1 cellular context compared by ENCODE assay signal in genomic region chr9:35749515-35750255, GRCh38.
TF ChIP-seq lines count a peak whose summit lies in the region.

No MANE protein-coding gene starts in this region.

TF ChIP-seq in GM23338, 12 proteins besides CTCF, POLR2A, EP300 and RAD21 (continued from another document):
- TF ChIP-seq ZNF462 (CRISPR knock-in tag; IDR thresholded peaks at IDR 0.05) (no peak), EZH2phosphoT487 (IDR thresholded peaks at IDR 0.05; ENCODE audit: unreplicated experiment) (no peak), ZNF331 (CRISPR knock-in tag; IDR thresholded peaks at IDR 0.05; ENCODE audit: low read depth) (no peak), EZH2 (IDR thresholded peaks at IDR 0.05; ENCODE audit: low read depth, unreplicated experiment) (no peak), NANOG (IDR thresholded peaks at IDR 0.05; ENCODE audit: borderline replicate concordance) (no peak), CREB1 (CRISPR knock-in tag; IDR thresholded peaks at IDR 0.05; ENCODE audit: low read depth) (no peak)
